Comparison of ENCODE assay signal across 10 cellular contexts in the genomic region with DNA sequence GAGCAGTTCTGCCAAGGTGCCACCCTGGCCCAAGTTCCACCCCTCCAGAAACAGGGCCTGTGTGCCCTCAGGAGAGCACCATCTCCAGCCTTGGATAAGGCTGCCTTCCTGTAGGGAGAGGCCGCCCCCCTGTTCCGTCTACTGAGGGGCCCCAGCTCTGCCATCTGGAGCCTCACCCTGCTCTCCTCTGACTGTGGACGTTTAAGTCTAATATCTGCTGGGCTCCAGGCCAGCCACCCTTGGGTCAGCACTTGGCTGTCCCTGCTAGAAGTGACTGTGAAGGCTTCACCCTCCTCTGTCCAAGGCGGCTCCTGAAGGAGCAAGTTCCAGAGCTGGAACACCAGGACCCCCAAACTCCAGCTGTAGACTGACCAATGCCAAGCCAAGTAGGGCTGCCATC.
"Had no signal": no experiment of that assay in that cellular context is flagged by ENCODE, and none has a peak within 500 bp of the region (broad histone marks: within the 10 kb centered on the region; RNA-seq: fewer than 3 reads in every experiment).

No MANE protein-coding gene starts in this region.

- H3K9me3 ChIP-seq: body of pancreas, transverse colon had no signal

- H3K9me3 Mint-ChIP-seq: activated T-helper 17 cell treated with anti-CD3 and anti-CD28 coated beads, Interleukin-2, amount 50 U/mL, for 72 hours; immature natural killer cell had no signal

- H3K4me1 Mint-ChIP-seq: activated T-helper 17 cell treated with anti-CD3 and anti-CD28 coated beads, Interleukin-2, amount 50 U/mL, for 72 hours; immature natural killer cell had no signal

- H3K4me3 Mint-ChIP-seq: activated CD8-positive, alpha-beta T cell treated with anti-CD3 and anti-CD28 coated beads, Interleukin-2, amount 10 ng/mL, durations not matched to agents 7 days and 5 days; activated T-helper 17 cell treated with anti-CD3 and anti-CD28 coated beads, Interleukin-2, amount 50 U/mL, for 72 hours; immature natural killer cell; nephron had no signal

- H3K27me3 ChIP-seq: body of pancreas, transverse colon had no signal

- H3K4me1 ChIP-seq: transverse colon had no signal

- ATAC-seq: activated CD8-positive, alpha-beta T cell treated with anti-CD3 and anti-CD28 coated beads, Interleukin-2, amount 10 ng/mL, durations not matched to agents 7 days and 5 days; activated T-helper 17 cell treated with anti-CD3 and anti-CD28 coated beads, Interleukin-2, amount 50 U/mL, for 72 hours; body of pancreas had no signal

- H3K27ac ChIP-seq: body of pancreas, transverse colon had no signal

- DNase-seq: activated CD8-positive, alpha-beta T cell treated with anti-CD3 and anti-CD28 coated beads, Interleukin-2, amount 10 ng/mL, durations not matched to agents 7 days and 5 days; activated naive CD4-positive, alpha-beta T cell treated with anti-CD3 and anti-CD28 coated beads, Interleukin-2, amount 50 U/mL, for 16 hours; amniotic stem cell; body of pancreas; immature natural killer cell; mesenchymal stem cell; stimulated activated CD4-positive, alpha-beta T cell treated with anti-CD3 and anti-CD28 coated beads, Interleukin-15, amount 100 ng/mL, for 24 hours; transverse colon had no signal

- H3K4me3 ChIP-seq: body of pancreas, transverse colon had no signal

- H3K36me3 ChIP-seq: transverse colon had no signal

- H3K27ac Mint-ChIP-seq: activated CD8-positive, alpha-beta T cell treated with anti-CD3 and anti-CD28 coated beads, Interleukin-2, amount 10 ng/mL, durations not matched to agents 7 days and 5 days; activated T-helper 17 cell treated with anti-CD3 and anti-CD28 coated beads, Interleukin-2, amount 50 U/mL, for 72 hours; immature natural killer cell; nephron had no signal
